In genomic region chr1:10401281-10401680, GRCh38 we compare ENCODE assay signal across 14 cellular contexts. TPM values are rescaled to one million over a fixed set of nuclear protein-coding genes. Genes with fewer than 3 reads are reported as not detected.
DNase-seq lines count a peak whose midpoint lies in the region; ATAC-seq and TF ChIP-seq lines count a peak whose summit lies in the region.
"Had no signal": no experiment of that assay in that cellular context is flagged by ENCODE, and none has a peak within 500 bp of the region (broad histone marks: within the 10 kb centered on the region; RNA-seq: fewer than 3 reads in every experiment).

No MANE protein-coding gene starts in this region.

- intact Hi-C loops in left ventricle myocardium inferior (cut with micrococcal nuclease) (no loop called here), upper lobe of right lung (cut with DNase I) (no loop called here)

- TF ChIP-seq CTCF in left ventricle myocardium inferior (IDR thresholded peaks at IDR 0.05; ENCODE audit: borderline replicate concordance) (no peak), right atrium auricular region (IDR thresholded peaks at IDR 0.05) (no peak), upper lobe of right lung (IDR thresholded peaks at IDR 0.05) (no peak)

- no peaks in the 10 kb centered on the region for H3K9me3 ChIP-seq in left ventricle myocardium inferior (replicated peaks)
- H3K9me3 ChIP-seq in right atrium auricular region, result no peaks in the 10 kb centered on the region
- H3K9me3 ChIP-seq in upper lobe of right lung, result no peaks in the 10 kb centered on the region
- H3K9me3 ChIP-seq: heart left ventricle, thyroid gland had no signal

- peak overlapping the region; percentile 97 for H3K27ac ChIP-seq in left ventricle myocardium inferior (replicated peaks)
- H3K27ac ChIP-seq in right atrium auricular region, result peak overlapping the region in 1 of 2 donors; percentile 97
- H3K27ac ChIP-seq in upper lobe of right lung, result peak overlapping the region; percentile 49
- H3K27ac ChIP-seq: thyroid gland had no signal

- no peak overlapping the region for H3K4me3 ChIP-seq in left ventricle myocardium inferior
- no peak overlapping the region for H3K4me3 ChIP-seq in right atrium auricular region
- no peak overlapping the region for H3K4me3 ChIP-seq in upper lobe of right lung
- H3K4me3 ChIP-seq: thyroid gland had no signal

- H3K36me3 ChIP-seq in left ventricle myocardium inferior (peaks cover 47% of the 10 kb centered on the region), right atrium auricular region (peaks cover 42% of the 10 kb centered on the region), upper lobe of right lung (peaks cover 37% of the 10 kb centered on the region)

- H3K4me1 ChIP-seq in left ventricle myocardium inferior (peaks cover 31% of the 10 kb centered on the region), right atrium auricular region (peaks cover 0 to 22% of the 10 kb centered on the region in 2 donors), upper lobe of right lung (peaks cover 16% of the 10 kb centered on the region)

- no peak for DNase-seq in left ventricle myocardium inferior
- DNase-seq in right atrium auricular region (ENCODE audit: low spot score), result no peak
- DNase-seq in amniotic epithelial cell (ENCODE audit: low read depth), result peak; percentile 73
- peak; percentile 42 for DNase-seq in kidney glomerular epithelial cell (lab: John Stamatoyannopoulos, UW)
- DNase-seq in upper lobe of right lung, result no peak
- no peak for DNase-seq in GM19240 (ENCODE audit: insufficient read length, low spot score)
- DNase-seq in anterior cingulate cortex (lab: John Stamatoyannopoulos, UW), result no peak
- DNase-seq: activated CD4-positive, alpha-beta T cell treated with anti-CD3 and anti-CD28 coated beads, Interleukin-2, amount 50 U/mL, for 1 hour; activated naive CD4-positive, alpha-beta T cell; heart left ventricle; NCI-H146; SW 1271; thyroid gland had no signal

- H3K27me3 ChIP-seq in left ventricle myocardium inferior (ENCODE audit: low read depth) (no peaks in the 10 kb centered on the region), right atrium auricular region (no peaks in the 10 kb centered on the region), upper lobe of right lung (no peaks in the 10 kb centered on the region)
- H3K27me3 ChIP-seq: heart left ventricle, thyroid gland had no signal

- ATAC-seq in upper lobe of right lung (no peak), GM21423 (IDR thresholded peaks at IDR 0.05; ENCODE audit: unreplicated experiment) (no peak)
- ATAC-seq: heart left ventricle had no signal

RNA-seq across cellular contexts. Expression of gene PGD, which starts 2.4 kb away (rescaled TPM):
- total RNA-seq in left ventricle myocardium inferior, result 34.2 TPM
- 10 to 100 TPM; 51.1 to 59.9 TPM for total RNA-seq in right atrium auricular region
- 166 TPM for total RNA-seq in upper lobe of right lung

RNA-seq across cellular contexts. Expression of gene CENPS, which starts 29.0 kb away (rescaled TPM):
- 6.1 TPM for total RNA-seq in left ventricle myocardium inferior
- 1 to 10 TPM; 1.9 to 3.4 TPM for total RNA-seq in right atrium auricular region
- 10.2 TPM for total RNA-seq in upper lobe of right lung

RNA-seq across cellular contexts. Expression of gene CORT, which starts 48.5 kb away (rescaled TPM):
- 0.19 TPM for total RNA-seq in left ventricle myocardium inferior
- total RNA-seq in right atrium auricular region, result not detected
- total RNA-seq in upper lobe of right lung, result not detected

Comparison
In these comparisons a context has a peak if more than half of its experiments do, and no peak if none do; other contexts are left out.
1. DNase-seq: peak in amniotic epithelial cell (single experiment) and kidney glomerular epithelial cell (single experiment); none in left ventricle myocardium inferior (single experiment), right atrium auricular region (single experiment), upper lobe of right lung (single experiment), GM19240 (single experiment) and anterior cingulate cortex (0 of 58).